8 cellular contexts compared by ENCODE assay signal in genomic region chr17:20992987-20993862, GRCh38. TPM values are rescaled to one million over a fixed set of nuclear protein-coding genes. Genes with fewer than 3 reads are reported as not detected.
DNase-seq lines count a peak whose midpoint lies in the region; ATAC-seq and TF ChIP-seq lines count a peak whose summit lies in the region.

No MANE protein-coding gene starts in this region.

- no peaks in the 10 kb centered on the region for H3K4me1 ChIP-seq in CD8-positive, alpha-beta memory T cell (ENCODE audit: insufficient read depth, low read length)
- no peaks in the 10 kb centered on the region for H3K4me1 ChIP-seq in fibroblast of lung (ENCODE audit: control insufficient read depth, extremely low read depth, insufficient read depth, low read length)

- H2AFZ ChIP-seq in fibroblast of lung (ENCODE audit: low read length), result peak overlapping the region; percentile 31

- H3K27me3 ChIP-seq in CD8-positive, alpha-beta memory T cell (ENCODE audit: insufficient read depth, low read length, poor library complexity, severe bottlenecking), result no peaks in the 10 kb centered on the region
- H3K27me3 ChIP-seq in fibroblast of lung (ENCODE audit: control insufficient read depth, insufficient read depth, low read length), result no peaks in the 10 kb centered on the region

- no peaks in the 10 kb centered on the region for H3K36me3 ChIP-seq in CD8-positive, alpha-beta memory T cell (ENCODE audit: insufficient read depth, low read length)
- no peaks in the 10 kb centered on the region for H3K36me3 ChIP-seq in fibroblast of lung (ENCODE audit: control insufficient read depth, insufficient read depth, low read length)

- no peaks in the 10 kb centered on the region for H3K27me3 Mint-ChIP-seq in CD8-positive, alpha-beta memory T cell
- H3K27me3 Mint-ChIP-seq in activated T-cell treated with anti-CD3 and anti-CD28 coated beads, Interleukin-2, amount 50 U/mL, for 72 hours (ENCODE audit: low read depth), result no peaks in the 10 kb centered on the region
- H3K27me3 Mint-ChIP-seq in natural killer cell treated with Interleukin-12 subunit alpha and Interleukin-12 subunit beta and Interleukin-15 and Interleukin-18, amount 100 ng/mL, for 72 hours, result no peaks in the 10 kb centered on the region

- H3K9ac ChIP-seq in fibroblast of lung (ENCODE audit: insufficient read depth, low read length), result no peak overlapping the region

- H3K9me3 ChIP-seq in CD8-positive, alpha-beta memory T cell (ENCODE audit: low read length), result no peaks in the 10 kb centered on the region
- no peaks in the 10 kb centered on the region for H3K9me3 ChIP-seq in fibroblast of lung (ENCODE audit: control insufficient read depth, insufficient read depth, low read depth, low read length)

- no peaks in the 10 kb centered on the region for H3K79me2 ChIP-seq in fibroblast of lung (ENCODE audit: control insufficient read depth, insufficient read depth, low read length)

- no peak overlapping the region for H3K4me3 ChIP-seq in CD8-positive, alpha-beta memory T cell (ENCODE audit: low read length)
- peak overlapping the region in 1 of 4 experiments; percentile 17 for H3K4me3 ChIP-seq in fibroblast of lung (replicated peaks in 1 of 4; ENCODE audit: control extremely low read depth in 1 of 4, insufficient read depth in 1 of 4, low read depth in 3 of 4, low read length in 4 of 4)

- H4K20me1 ChIP-seq in fibroblast of lung (ENCODE audit: control insufficient read depth, extremely low read depth, insufficient read depth, low read length), result no peaks in the 10 kb centered on the region

- peak overlapping the region in 1 of 8 donors; percentile 17 for H3K27ac Mint-ChIP-seq in CD8-positive, alpha-beta memory T cell
- no peak overlapping the region for H3K27ac Mint-ChIP-seq in activated T-cell treated with anti-CD3 and anti-CD28 coated beads, Interleukin-2, amount 50 U/mL, for 72 hours
- H3K27ac Mint-ChIP-seq in natural killer cell treated with Interleukin-12 subunit alpha and Interleukin-12 subunit beta and Interleukin-15 and Interleukin-18, amount 100 ng/mL, for 72 hours, result no peak overlapping the region

- no peaks in the 10 kb centered on the region for H3K36me3 Mint-ChIP-seq in CD8-positive, alpha-beta memory T cell
- no peaks in the 10 kb centered on the region for H3K36me3 Mint-ChIP-seq in activated T-cell treated with anti-CD3 and anti-CD28 coated beads, Interleukin-2, amount 50 U/mL, for 72 hours (ENCODE audit: insufficient read depth in 2 of 2)
- H3K36me3 Mint-ChIP-seq in natural killer cell treated with Interleukin-12 subunit alpha and Interleukin-12 subunit beta and Interleukin-15 and Interleukin-18, amount 100 ng/mL, for 72 hours, result no peaks in the 10 kb centered on the region

- peaks cover 0 to 3% (median 0%) of the 10 kb centered on the region in 3 donors for H3K4me1 Mint-ChIP-seq in CD8-positive, alpha-beta memory T cell
- H3K4me1 Mint-ChIP-seq in activated T-cell treated with anti-CD3 and anti-CD28 coated beads, Interleukin-2, amount 50 U/mL, for 72 hours (ENCODE audit: low read depth), result no peaks in the 10 kb centered on the region
- peaks cover 0 to 3% of the 10 kb centered on the region in 2 donors for H3K4me1 Mint-ChIP-seq in natural killer cell treated with Interleukin-12 subunit alpha and Interleukin-12 subunit beta and Interleukin-15 and Interleukin-18, amount 100 ng/mL, for 72 hours (ENCODE audit: low read depth in 2 of 2)

- TF ChIP-seq CTCF in fibroblast of lung (conservative IDR thresholded peaks at IDR 0.05 in 1 of 2, IDR thresholded peaks at IDR 0.05 in 1 of 2; ENCODE audit: low read depth in 1 of 2, low read length in 2 of 2), result peak; percentile 98

- no peak overlapping the region for H3K4me2 ChIP-seq in fibroblast of lung (ENCODE audit: extremely low read depth, insufficient read depth, low read length)

- DNase-seq in CD8-positive, alpha-beta memory T cell, result peak; percentile 28 to 65 (median 40)
- DNase-seq in OCI-M2 (lab: John Stamatoyannopoulos, UW; ENCODE audit: unreplicated experiment) (peak; percentile 17), fibroblast of lung (ENCODE audit: low read depth in 2 of 2) (peak; percentile 60 to 86)
- peak; percentile 66 to 71 for DNase-seq in activated T-cell treated with anti-CD3 and anti-CD28 coated beads, Interleukin-2, amount 50 U/mL, for 72 hours
- DNase-seq in natural killer cell treated with Interleukin-12 subunit alpha and Interleukin-12 subunit beta and Interleukin-15 and Interleukin-18, amount 100 ng/mL, for 72 hours (ENCODE audit: low spot score), result peak; percentile 59
- peak; percentile 45 to 69 (median 56) for DNase-seq in stimulated activated naive CD4-positive, alpha-beta T cell (lab: John Stamatoyannopoulos, UW)

- POLR2A ChIA-PET in CD8-positive, alpha-beta memory T cell (lab: Charles Lee), result no interaction called here

- H3K4me3 Mint-ChIP-seq in CD8-positive, alpha-beta memory T cell, result no peak overlapping the region
- no peak overlapping the region for H3K4me3 Mint-ChIP-seq in activated T-cell treated with anti-CD3 and anti-CD28 coated beads, Interleukin-2, amount 50 U/mL, for 72 hours
- H3K4me3 Mint-ChIP-seq in natural killer cell treated with Interleukin-12 subunit alpha and Interleukin-12 subunit beta and Interleukin-15 and Interleukin-18, amount 100 ng/mL, for 72 hours, result no peak overlapping the region

- ATAC-seq in HG02759 (IDR thresholded peaks at IDR 0.05; ENCODE audit: unreplicated experiment) (peak; percentile 51), HG03196 (IDR thresholded peaks at IDR 0.05; ENCODE audit: unreplicated experiment) (no peak)
- ATAC-seq in activated T-cell treated with anti-CD3 and anti-CD28 coated beads, Interleukin-2, amount 50 U/mL, for 72 hours (replicated peaks in 1 of 2), result peak; percentile 49 to 54
- peak; percentile 45 to 58 for ATAC-seq in natural killer cell treated with Interleukin-12 subunit alpha and Interleukin-12 subunit beta and Interleukin-15 and Interleukin-18, amount 100 ng/mL, for 72 hours

- no peak overlapping the region for H3K27ac ChIP-seq in CD8-positive, alpha-beta memory T cell (ENCODE audit: low read depth, low read length)
- no peak overlapping the region for H3K27ac ChIP-seq in fibroblast of lung (ENCODE audit: insufficient read depth, low read length)

- H3K9me3 Mint-ChIP-seq in CD8-positive, alpha-beta memory T cell, result no peaks in the 10 kb centered on the region
- no peaks in the 10 kb centered on the region for H3K9me3 Mint-ChIP-seq in activated T-cell treated with anti-CD3 and anti-CD28 coated beads, Interleukin-2, amount 50 U/mL, for 72 hours
- H3K9me3 Mint-ChIP-seq in natural killer cell treated with Interleukin-12 subunit alpha and Interleukin-12 subunit beta and Interleukin-15 and Interleukin-18, amount 100 ng/mL, for 72 hours, result no peaks in the 10 kb centered on the region

- CTCF ChIA-PET in CD8-positive, alpha-beta memory T cell (lab: Charles Lee), result interaction anchor here (0.8 to 2.4 kb wide), 6 partner anchors 8 to 50 kb away, joined by 3 to 19 read pairs (median 6); partner anchors contain the start of gene USP22

RNA-seq across cellular contexts. Expression of gene USP22, which starts 49.6 kb away (rescaled TPM):
- total RNA-seq in CD8-positive, alpha-beta memory T cell, result 100 to 1,000 TPM; 146 to 154 TPM
- 34.5 TPM for polyA plus RNA-seq in CD8-positive, alpha-beta memory T cell
- total RNA-seq in activated T-cell treated with anti-CD3 and anti-CD28 coated beads, Interleukin-2, amount 50 U/mL, for 72 hours, result 100 to 1,000 TPM; 175 to 195 TPM
- 178 and 235 TPM in 2 replicates for total RNA-seq in fibroblast of lung
- 235 and 314 TPM in 2 replicates for polyA plus RNA-seq in fibroblast of lung
- polyA plus RNA-seq in fibroblast of lung (2012), result 106 and 125 TPM in 2 replicates
- 1,152 and 1,309 TPM in 2 replicates for polyA minus RNA-seq in fibroblast of lung (ENCODE audit: low replicate concordance)
- 100 to 1,000 TPM; 102 to 179 TPM for total RNA-seq in natural killer cell treated with Interleukin-12 subunit alpha and Interleukin-12 subunit beta and Interleukin-15 and Interleukin-18, amount 100 ng/mL, for 72 hours

Comparison
In these comparisons a context has a peak if more than half of its experiments do, and no peak if none do; other contexts are left out.
1. DNase-seq: peak in every context shown above with its lines; median percentile 73 in fibroblast of lung; 68 in activated T-cell treated with anti-CD3 and anti-CD28 coated beads, Interleukin-2, amount 50 U/mL, for 72 hours; 59 in natural killer cell treated with Interleukin-12 subunit alpha and Interleukin-12 subunit beta and Interleukin-15 and Interleukin-18, amount 100 ng/mL, for 72 hours; 56 in stimulated activated naive CD4-positive, alpha-beta T cell; 40 in CD8-positive, alpha-beta memory T cell; 17 in OCI-M2.